ENCODE assay signal across 1 cellular context in the genomic region with DNA sequence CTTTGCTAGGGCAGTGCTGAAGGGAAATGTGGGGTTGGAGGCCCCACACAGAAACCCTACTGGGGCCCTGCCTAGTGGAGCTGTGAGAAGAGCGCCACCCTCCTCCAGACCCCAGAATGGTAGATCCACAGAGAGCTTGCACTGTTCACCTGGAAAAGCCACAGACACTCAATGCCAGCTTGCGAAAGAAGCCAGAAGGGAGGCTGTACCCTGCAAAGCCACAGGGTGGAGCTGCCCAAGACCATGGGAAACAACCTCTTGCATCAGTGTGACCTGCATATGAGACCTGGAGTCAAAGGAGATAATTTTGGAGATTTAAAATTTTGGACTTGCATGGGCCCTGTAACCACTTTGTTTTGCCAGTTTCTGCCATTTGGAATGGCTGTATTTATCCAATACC.
TF ChIP-seq lines count a peak whose summit lies in the region.

No MANE protein-coding gene starts in this region.

TF ChIP-seq in Ishikawa, 13 proteins besides CTCF, POLR2A, EP300 and RAD21 (continued from another document):
- TF ChIP-seq, protein P1, sequence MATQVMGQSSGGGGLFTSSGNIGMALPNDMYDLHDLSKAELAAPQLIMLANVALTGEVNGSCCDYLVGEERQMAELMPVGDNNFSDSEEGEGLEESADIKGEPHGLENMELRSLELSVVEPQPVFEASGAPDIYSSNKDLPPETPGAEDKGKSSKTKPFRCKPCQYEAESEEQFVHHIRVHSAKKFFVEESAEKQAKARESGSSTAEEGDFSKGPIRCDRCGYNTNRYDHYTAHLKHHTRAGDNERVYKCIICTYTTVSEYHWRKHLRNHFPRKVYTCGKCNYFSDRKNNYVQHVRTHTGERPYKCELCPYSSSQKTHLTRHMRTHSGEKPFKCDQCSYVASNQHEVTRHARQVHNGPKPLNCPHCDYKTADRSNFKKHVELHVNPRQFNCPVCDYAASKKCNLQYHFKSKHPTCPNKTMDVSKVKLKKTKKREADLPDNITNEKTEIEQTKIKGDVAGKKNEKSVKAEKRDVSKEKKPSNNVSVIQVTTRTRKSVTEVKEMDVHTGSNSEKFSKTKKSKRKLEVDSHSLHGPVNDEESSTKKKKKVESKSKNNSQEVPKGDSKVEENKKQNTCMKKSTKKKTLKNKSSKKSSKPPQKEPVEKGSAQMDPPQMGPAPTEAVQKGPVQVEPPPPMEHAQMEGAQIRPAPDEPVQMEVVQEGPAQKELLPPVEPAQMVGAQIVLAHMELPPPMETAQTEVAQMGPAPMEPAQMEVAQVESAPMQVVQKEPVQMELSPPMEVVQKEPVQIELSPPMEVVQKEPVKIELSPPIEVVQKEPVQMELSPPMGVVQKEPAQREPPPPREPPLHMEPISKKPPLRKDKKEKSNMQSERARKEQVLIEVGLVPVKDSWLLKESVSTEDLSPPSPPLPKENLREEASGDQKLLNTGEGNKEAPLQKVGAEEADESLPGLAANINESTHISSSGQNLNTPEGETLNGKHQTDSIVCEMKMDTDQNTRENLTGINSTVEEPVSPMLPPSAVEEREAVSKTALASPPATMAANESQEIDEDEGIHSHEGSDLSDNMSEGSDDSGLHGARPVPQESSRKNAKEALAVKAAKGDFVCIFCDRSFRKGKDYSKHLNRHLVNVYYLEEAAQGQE (IDR thresholded peaks at IDR 0.05; ENCODE audit: low read depth): no peak
- TF ChIP-seq, protein P2, sequence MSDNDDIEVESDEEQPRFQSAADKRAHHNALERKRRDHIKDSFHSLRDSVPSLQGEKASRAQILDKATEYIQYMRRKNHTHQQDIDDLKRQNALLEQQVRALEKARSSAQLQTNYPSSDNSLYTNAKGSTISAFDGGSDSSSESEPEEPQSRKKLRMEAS (IDR thresholded peaks at IDR 0.05): no peak
- TF ChIP-seq YY1 (IDR thresholded peaks at IDR 0.05; ENCODE audit: low read depth) (no peak), TAF1 (IDR thresholded peaks at IDR 0.05; ENCODE audit: low read depth) (no peak), NFIC (IDR thresholded peaks at IDR 0.05) (no peak), ZBTB7A (IDR thresholded peaks at IDR 0.05; ENCODE audit: low read depth) (no peak)
